In genomic region chr5:52801329-52801728, GRCh38 we compare ENCODE assay signal across 8 cellular contexts. TPM values are rescaled to one million over a fixed set of nuclear protein-coding genes. Genes with fewer than 3 reads are reported as not detected.
DNase-seq lines count a peak whose midpoint lies in the region; ATAC-seq and TF ChIP-seq lines count a peak whose summit lies in the region.

No MANE protein-coding gene starts in this region.

- peaks cover 6% of the 10 kb centered on the region; the same call in 1 of the 2 replicates for H3K36me3 Mint-ChIP-seq in WTC11

- no peak for ATAC-seq in WTC11
- no peak for ATAC-seq in GM18498 (IDR thresholded peaks at IDR 0.05; ENCODE audit: unreplicated experiment)
- ATAC-seq in HG03565 (IDR thresholded peaks at IDR 0.05; ENCODE audit: unreplicated experiment), result no peak

- CTCF ChIA-PET in WTC11 (lab: Charles Lee), result interaction anchor here (1.0 to 3.8 kb wide), 3 partner anchors 14 to 115 kb away, joined by 3 to 25 read pairs (median 3); partner anchors contain the start of genes ITGA1 and PELO

- no peaks in the 10 kb centered on the region for H3K27me3 Mint-ChIP-seq in WTC11 (ENCODE audit: low read depth)

- H3K4me1 ChIP-seq in left ventricle myocardium inferior (peaks cover 99% of the 10 kb centered on the region), sigmoid colon (peaks cover 0 to 93% (median 79%) of the 10 kb centered on the region in 4 donors)

- peak overlapping the region; percentile 99; the same call in 1 of the 2 replicates for H3K27ac Mint-ChIP-seq in WTC11

- H3K36me3 ChIP-seq in left ventricle myocardium inferior, result peaks cover 13% of the 10 kb centered on the region
- H3K36me3 ChIP-seq in sigmoid colon, result peaks cover 0 to 8% (median 0%) of the 10 kb centered on the region in 4 donors

- peak overlapping the region; percentile 91 for H3K4me3 Mint-ChIP-seq in WTC11

- POLR2A ChIA-PET in WTC11 (lab: Charles Lee), result interaction anchor here (0.7 kb wide), 1 partner anchor 13 kb away, joined by 4 read pairs; the partner anchor contains the start of genes ITGA1 and PELO

- H3K27ac ChIP-seq in left ventricle myocardium inferior (replicated peaks) (peak overlapping the region; percentile 96), sigmoid colon (peak overlapping the region; percentile 91 to 97 (median 94))

- H3K4me3 ChIP-seq in left ventricle myocardium inferior (peak overlapping the region; percentile 74), sigmoid colon (peak overlapping the region; percentile 47 to 71 (median 56))

- DNase-seq in left ventricle myocardium inferior (no peak), cardiac septum (ENCODE audit: low spot score) (no peak), WTC11 (ENCODE audit: low spot score) (peak; percentile 10), globus pallidus (ENCODE audit: low spot score) (peak; percentile 50), sigmoid colon (no peak)
- DNase-seq in activated CD4-positive, CD25-positive, alpha-beta regulatory T cell treated with anti-CD3 and anti-CD28 coated beads, Interleukin-2, amount 50 U/mL, for 72 hours, result no peak

- no peak for TF ChIP-seq POLR2A in sigmoid colon (IDR thresholded peaks at IDR 0.05)

- H3K9me3 ChIP-seq in left ventricle myocardium inferior (replicated peaks) (no peaks in the 10 kb centered on the region), sigmoid colon (no peaks in the 10 kb centered on the region)

- TF ChIP-seq EP300 in sigmoid colon (IDR thresholded peaks at IDR 0.05), result no peak

- intact Hi-C loops in left ventricle myocardium inferior (cut with micrococcal nuclease), result no loop called here
- intact Hi-C loops in cardiac septum (cut with DNase I), result no loop called here
- intact Hi-C loops in sigmoid colon (cut with DNase I), result loop anchor here (5.0 kb wide), 1 partner anchor 36 kb away; no protein-coding TSS in a partner anchor

- 42 to 52% methylated on average over 8 of the region's 8 CpGs for WGBS in sigmoid colon, 2 donors

- TF ChIP-seq CTCF in left ventricle myocardium inferior (IDR thresholded peaks at IDR 0.05; ENCODE audit: borderline replicate concordance) (no peak), WTC11 (IDR thresholded peaks at IDR 0.05) (no peak), sigmoid colon (IDR thresholded peaks at IDR 0.05) (no peak)

- H3K9me3 Mint-ChIP-seq in WTC11, result no peaks in the 10 kb centered on the region

- H3K27me3 ChIP-seq in left ventricle myocardium inferior (ENCODE audit: low read depth) (no peaks in the 10 kb centered on the region), sigmoid colon (no peaks in the 10 kb centered on the region)

- H3K4me1 Mint-ChIP-seq in WTC11, result peaks cover 61% of the 10 kb centered on the region

TF ChIP-seq in WTC11, 78 proteins besides CTCF, POLR2A, EP300 and RAD21:
- TF ChIP-seq ZNF232 (CRISPR knock-in tag; IDR thresholded peaks at IDR 0.05) (no peak), ZNF416 (CRISPR knock-in tag; IDR thresholded peaks at IDR 0.05) (no peak), MYBL2 (CRISPR knock-in tag; IDR thresholded peaks at IDR 0.05) (no peak), TEAD1 (CRISPR knock-in tag; IDR thresholded peaks at IDR 0.05) (no peak), EMX1 (CRISPR knock-in tag; IDR thresholded peaks at IDR 0.05) (no peak), HMGXB4 (CRISPR knock-in tag; IDR thresholded peaks at IDR 0.05) (no peak)
TF ChIP-seq in WTC11: peak in this region for 0.

RNA-seq across cellular contexts. Expression of gene ITGA1, which starts 13.6 kb away (rescaled TPM):
- total RNA-seq in left ventricle myocardium inferior, result 28.4 TPM
- total RNA-seq in cardiac septum, result 40.3 TPM
- 4.1 to 6.5 TPM (median 4.6 TPM) in 3 replicates for total RNA-seq in WTC11 (2021)
- total RNA-seq in sigmoid colon, result 100 to 1,000 TPM; 162 to 511 (median 209) TPM
- 1 to 10 TPM; 1.8 to 8.0 (median 4.4) TPM for polyA plus RNA-seq in sigmoid colon

RNA-seq across cellular contexts. Expression of gene PELO, which starts 13.6 kb away (rescaled TPM):
- total RNA-seq in left ventricle myocardium inferior (19.7 TPM), cardiac septum (29.3 TPM), WTC11 (2021) (13.6 to 18.7 TPM (median 17.8 TPM) in 3 replicates), sigmoid colon (10 to 100 TPM; 37.1 to 60.1 (median 44.7) TPM)
- polyA plus RNA-seq in sigmoid colon, result 1 to 10 TPM; 3.9 to 8.3 (median 7.8) TPM

Comparison
In these comparisons a context has a peak if more than half of its experiments do, and no peak if none do; other contexts are left out.
1. DNase-seq: peak in WTC11 (single experiment) and globus pallidus (single experiment); none in left ventricle myocardium inferior (single experiment), cardiac septum (single experiment), sigmoid colon (single experiment) and activated CD4-positive, CD25-positive, alpha-beta regulatory T cell treated with anti-CD3 and anti-CD28 coated beads, Interleukin-2, amount 50 U/mL, for 72 hours (single experiment).